7 cellular contexts compared by ENCODE assay signal in the genomic region with DNA sequence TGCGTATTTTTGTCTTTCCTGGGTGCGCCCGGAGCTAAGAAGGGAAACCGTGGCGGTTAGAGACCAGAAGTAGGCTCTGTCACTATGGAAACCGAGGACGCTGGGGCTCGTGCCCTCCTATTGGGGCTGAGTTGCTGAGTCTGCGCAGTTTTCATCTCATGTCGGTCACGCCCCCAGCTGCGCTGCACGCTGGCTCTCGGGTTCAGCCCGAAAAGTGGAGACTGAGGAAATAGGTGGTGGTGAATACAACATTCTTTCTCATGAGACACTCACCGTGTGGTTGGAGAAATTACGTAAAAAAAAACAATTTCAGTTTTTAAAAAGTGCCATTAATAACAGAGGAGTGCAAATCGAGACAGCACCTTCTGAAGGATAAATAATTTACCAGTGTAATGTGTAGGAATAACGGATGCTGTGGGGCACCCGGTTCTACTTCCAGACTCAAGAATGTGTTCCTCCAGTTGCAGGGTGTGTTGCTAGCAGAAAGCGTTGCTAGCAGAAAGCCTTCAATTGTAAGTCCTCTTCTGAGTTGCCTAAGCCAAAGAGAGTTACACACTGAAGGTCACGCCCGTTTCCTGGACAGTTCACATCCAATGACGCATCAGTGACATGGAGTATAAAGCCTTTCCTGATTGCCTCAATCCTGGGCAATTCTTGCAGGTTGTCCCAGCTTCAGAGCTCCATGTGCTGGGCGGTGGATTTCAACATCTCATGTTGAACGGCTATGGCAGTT. TPM values are rescaled to one million over a fixed set of nuclear protein-coding genes. Genes with fewer than 3 reads are reported as not detected.
A peak's percentile ranks its signal among the peaks of the same experiment; 100 is the strongest.
DNase-seq lines count a peak whose midpoint lies in the region; ATAC-seq lines count a peak whose summit lies in the region.

No MANE protein-coding gene starts in this region.

- H3K4me1 ChIP-seq in skeletal muscle satellite cell (ENCODE audit: control insufficient read depth, insufficient read depth, low read length), result peaks cover 8% of the 10 kb centered on the region

- H3K9me3 ChIP-seq in iPS-18c (ENCODE audit: control insufficient read depth, insufficient read depth, low read length), result no peaks in the 10 kb centered on the region
- H3K9me3 ChIP-seq in skeletal muscle satellite cell (replicated peaks; ENCODE audit: low read length), result no peaks in the 10 kb centered on the region

- peak; percentile 83 for ATAC-seq in GM18519 (IDR thresholded peaks at IDR 0.05; ENCODE audit: low FRiP score, unreplicated experiment)
- ATAC-seq in HG03095 (IDR thresholded peaks at IDR 0.05; ENCODE audit: unreplicated experiment), result peak; percentile 87

- H3K4me3 ChIP-seq in iPS-18c (ENCODE audit: insufficient read depth, low read depth, low read length) (peak overlapping the region; percentile 55; the same call in 1 of the 2 replicates), skeletal muscle satellite cell (ENCODE audit: low read length) (peak overlapping the region; percentile 67)

- H3K9ac ChIP-seq in skeletal muscle satellite cell (ENCODE audit: low read depth, low read length), result peak overlapping the region; percentile 45

- peak overlapping the region; percentile 86 for H3K4me2 ChIP-seq in skeletal muscle satellite cell (ENCODE audit: low read length)

- DNase-seq in NCI-H2107 treated with DMSO at 0.1 percent for 48 hours (lab: John Stamatoyannopoulos, UW; ENCODE audit: unreplicated experiment), result peak; percentile 85
- DNase-seq in UCSD-AML1 (lab: John Stamatoyannopoulos, UW; ENCODE audit: unreplicated experiment), result peak; percentile 84
- DNase-seq in brain pericyte (ENCODE audit: low read depth, low spot score), result peak; percentile 43

- H3K27me3 ChIP-seq in skeletal muscle satellite cell (ENCODE audit: control insufficient read depth, insufficient read depth, low read length), result peaks cover 16% of the 10 kb centered on the region

- H3K36me3 ChIP-seq in skeletal muscle satellite cell (ENCODE audit: insufficient read depth, low read length), result no peaks in the 10 kb centered on the region

RNA-seq across cellular contexts. Expression of gene CXXC1, which starts 20.4 kb away (rescaled TPM):
- total RNA-seq in skeletal muscle satellite cell (2012; rRNA removed), result 36.5 and 41.7 TPM in 2 replicates

RNA-seq across cellular contexts. Expression of gene MBD1, which starts 26.6 kb away (rescaled TPM):
- 46.1 and 55.5 TPM in 2 replicates for total RNA-seq in skeletal muscle satellite cell (2012; rRNA removed)

RNA-seq across cellular contexts. Expression of gene CFAP53, which starts 41.6 kb away (rescaled TPM):
- total RNA-seq in skeletal muscle satellite cell (2012; rRNA removed), result 0.25 and 0.87 TPM in 2 replicates

Comparison
In these comparisons a context has a peak if more than half of its experiments do, and no peak if none do; other contexts are left out.
1. Peak in every context shown above with its lines: DNase-seq, ATAC-seq and H3K4me3 ChIP-seq.